8 cellular contexts compared by ENCODE assay signal in genomic region chr2:169363027-169363569, GRCh38. TPM values are rescaled to one million over a fixed set of nuclear protein-coding genes. Genes with fewer than 3 reads are reported as not detected.
DNase-seq lines count a peak whose midpoint lies in the region; ATAC-seq and TF ChIP-seq lines count a peak whose summit lies in the region.

No MANE protein-coding gene starts in this region.

- no peak for TF ChIP-seq CTCF in lower leg skin (IDR thresholded peaks at IDR 0.05)
- TF ChIP-seq CTCF in type B pancreatic cell (conservative IDR thresholded peaks at IDR 0.05) = no peak

- no peak for ATAC-seq in activated T-cell treated with anti-CD3 and anti-CD28 coated beads, Interleukin-2, amount 50 U/mL, for 72 hours (replicated peaks in 1 of 2)

- H3K4me3 ChIP-seq in lower leg skin (ENCODE audit: low read depth, poor library complexity, severe bottlenecking) = peak overlapping the region; percentile 3

- peaks cover 61% of the 10 kb centered on the region for H3K27me3 Mint-ChIP-seq in activated T-cell treated with anti-CD3 and anti-CD28 coated beads, Interleukin-2, amount 50 U/mL, for 72 hours (ENCODE audit: low read depth)
- H3K27me3 Mint-ChIP-seq in activated T-helper 1 cell treated with anti-CD3 and anti-CD28 coated beads, Interleukin-12 subunit alpha, Interleukin-12 subunit beta, Interleukin-2, Interleukin-4 antibody, amounts not matched to agents 30 ng/mL and 10 ng/mL and 1 ng/mL, durations not matched to agents 14 hours and 24 hours and 36 hours (ENCODE audit: insufficient read depth) = peaks cover 51% of the 10 kb centered on the region
- peaks cover 61% of the 10 kb centered on the region for H3K27me3 Mint-ChIP-seq in type B pancreatic cell

- peaks cover 3 to 4% of the 10 kb centered on the region in 2 donors for H3K36me3 Mint-ChIP-seq in activated T-cell treated with anti-CD3 and anti-CD28 coated beads, Interleukin-2, amount 50 U/mL, for 72 hours (ENCODE audit: insufficient read depth in 2 of 2)
- H3K36me3 Mint-ChIP-seq in activated T-helper 1 cell treated with anti-CD3 and anti-CD28 coated beads, Interleukin-12 subunit alpha, Interleukin-12 subunit beta, Interleukin-2, Interleukin-4 antibody, amounts not matched to agents 30 ng/mL and 10 ng/mL and 1 ng/mL, durations not matched to agents 14 hours and 24 hours and 36 hours (ENCODE audit: low read depth) = peaks cover 4% of the 10 kb centered on the region
- no peaks in the 10 kb centered on the region for H3K36me3 Mint-ChIP-seq in type B pancreatic cell

- H3K9me3 Mint-ChIP-seq in activated T-cell treated with anti-CD3 and anti-CD28 coated beads, Interleukin-2, amount 50 U/mL, for 72 hours = no peaks in the 10 kb centered on the region
- H3K9me3 Mint-ChIP-seq in activated T-helper 1 cell treated with anti-CD3 and anti-CD28 coated beads, Interleukin-12 subunit alpha, Interleukin-12 subunit beta, Interleukin-2, Interleukin-4 antibody, amounts not matched to agents 30 ng/mL and 10 ng/mL and 1 ng/mL, durations not matched to agents 14 hours and 24 hours and 36 hours = no peaks in the 10 kb centered on the region
- no peaks in the 10 kb centered on the region for H3K9me3 Mint-ChIP-seq in type B pancreatic cell

- no peak for DNase-seq in activated T-cell treated with anti-CD3 and anti-CD28 coated beads, Interleukin-2, amount 50 U/mL, for 72 hours
- DNase-seq in activated T-cell treated with anti-CD3 and anti-CD28 coated beads for 4 hours (no peak), lower leg skin (ENCODE audit: low spot score in 2 of 2) (no peak), type B pancreatic cell (ENCODE audit: extremely low spot score, unreplicated experiment) (no peak), cerebellum (ENCODE audit: low spot score) (no peak), SHP77 (lab: John Stamatoyannopoulos, UW) (no peak), NCI-H1930 (lab: John Stamatoyannopoulos, UW) (no peak)
- no peak for DNase-seq in activated T-helper 1 cell treated with anti-CD3 and anti-CD28 coated beads, Interleukin-12 subunit alpha, Interleukin-12 subunit beta, Interleukin-2, Interleukin-4 antibody, amounts not matched to agents 30 ng/mL and 10 ng/mL and 1 ng/mL, durations not matched to agents 14 hours and 24 hours and 36 hours (ENCODE audit: low spot score)

- intact Hi-C loops in activated T-helper 1 cell treated with anti-CD3 and anti-CD28 coated beads, Interleukin-12 subunit alpha, Interleukin-12 subunit beta, Interleukin-2, Interleukin-4 antibody, amounts not matched to agents 30 ng/mL and 10 ng/mL and 1 ng/mL, durations not matched to agents 14 hours and 24 hours and 36 hours (cut with micrococcal nuclease) = loop anchor here (2.0 to 10.0 kb wide), 5 partner anchors 99 to 1116 kb away; partner anchors contain the start of genes CFAP210, PHOSPHO2, SSB and STK39
- intact Hi-C loops in lower leg skin (cut with DNase I; ENCODE audit: low total_unique reads) = no loop called here

- H3K27ac Mint-ChIP-seq in activated T-cell treated with anti-CD3 and anti-CD28 coated beads, Interleukin-2, amount 50 U/mL, for 72 hours = no peak overlapping the region
- peak overlapping the region; percentile 75 for H3K27ac Mint-ChIP-seq in activated T-helper 1 cell treated with anti-CD3 and anti-CD28 coated beads, Interleukin-12 subunit alpha, Interleukin-12 subunit beta, Interleukin-2, Interleukin-4 antibody, amounts not matched to agents 30 ng/mL and 10 ng/mL and 1 ng/mL, durations not matched to agents 14 hours and 24 hours and 36 hours
- H3K27ac Mint-ChIP-seq in type B pancreatic cell = peak overlapping the region; percentile 81

- H3K4me3 Mint-ChIP-seq in activated T-cell treated with anti-CD3 and anti-CD28 coated beads, Interleukin-2, amount 50 U/mL, for 72 hours = peak overlapping the region; percentile 92 to 93
- peak overlapping the region; percentile 88 for H3K4me3 Mint-ChIP-seq in activated T-helper 1 cell treated with anti-CD3 and anti-CD28 coated beads, Interleukin-12 subunit alpha, Interleukin-12 subunit beta, Interleukin-2, Interleukin-4 antibody, amounts not matched to agents 30 ng/mL and 10 ng/mL and 1 ng/mL, durations not matched to agents 14 hours and 24 hours and 36 hours
- peak overlapping the region; percentile 90 for H3K4me3 Mint-ChIP-seq in type B pancreatic cell

- no peak for TF ChIP-seq POLR2A in lower leg skin (IDR thresholded peaks at IDR 0.05)

- peaks cover 43% of the 10 kb centered on the region for H3K4me1 Mint-ChIP-seq in activated T-cell treated with anti-CD3 and anti-CD28 coated beads, Interleukin-2, amount 50 U/mL, for 72 hours (ENCODE audit: low read depth)
- H3K4me1 Mint-ChIP-seq in activated T-helper 1 cell treated with anti-CD3 and anti-CD28 coated beads, Interleukin-12 subunit alpha, Interleukin-12 subunit beta, Interleukin-2, Interleukin-4 antibody, amounts not matched to agents 30 ng/mL and 10 ng/mL and 1 ng/mL, durations not matched to agents 14 hours and 24 hours and 36 hours (ENCODE audit: low read depth) = peaks cover 31% of the 10 kb centered on the region
- H3K4me1 Mint-ChIP-seq in type B pancreatic cell (ENCODE audit: unreplicated experiment) = peaks cover 30% of the 10 kb centered on the region

- WGBS in lower leg skin, 2 donors = 1 to 3% methylated on average over 11 of the region's 11 CpGs

RNA-seq across cellular contexts. Expression of gene LRP2, which starts 0.8 kb away (rescaled TPM):
- under 1 TPM; 0.37 to 0.70 TPM for total RNA-seq in activated T-cell treated with anti-CD3 and anti-CD28 coated beads, Interleukin-2, amount 50 U/mL, for 72 hours
- 0.05 and 0.17 TPM in 2 replicates for total RNA-seq in activated T-helper 1 cell treated with anti-CD3 and anti-CD28 coated beads, Interleukin-12 subunit alpha, Interleukin-12 subunit beta, Interleukin-2, Interleukin-4 antibody, amounts not matched to agents 30 ng/mL and 10 ng/mL and 1 ng/mL, durations not matched to agents 14 hours and 24 hours and 36 hours
- total RNA-seq in lower leg skin (under 1 TPM in 2 of 4 donors, not detected in 2; 0.05 to 0.23 TPM), type B pancreatic cell (ENCODE audit: low replicate concordance) (12.7 and 22.7 TPM in 2 replicates), cerebellum (22.0 TPM)
